ENCODE assay signal across 20 cellular contexts in the genomic region with DNA sequence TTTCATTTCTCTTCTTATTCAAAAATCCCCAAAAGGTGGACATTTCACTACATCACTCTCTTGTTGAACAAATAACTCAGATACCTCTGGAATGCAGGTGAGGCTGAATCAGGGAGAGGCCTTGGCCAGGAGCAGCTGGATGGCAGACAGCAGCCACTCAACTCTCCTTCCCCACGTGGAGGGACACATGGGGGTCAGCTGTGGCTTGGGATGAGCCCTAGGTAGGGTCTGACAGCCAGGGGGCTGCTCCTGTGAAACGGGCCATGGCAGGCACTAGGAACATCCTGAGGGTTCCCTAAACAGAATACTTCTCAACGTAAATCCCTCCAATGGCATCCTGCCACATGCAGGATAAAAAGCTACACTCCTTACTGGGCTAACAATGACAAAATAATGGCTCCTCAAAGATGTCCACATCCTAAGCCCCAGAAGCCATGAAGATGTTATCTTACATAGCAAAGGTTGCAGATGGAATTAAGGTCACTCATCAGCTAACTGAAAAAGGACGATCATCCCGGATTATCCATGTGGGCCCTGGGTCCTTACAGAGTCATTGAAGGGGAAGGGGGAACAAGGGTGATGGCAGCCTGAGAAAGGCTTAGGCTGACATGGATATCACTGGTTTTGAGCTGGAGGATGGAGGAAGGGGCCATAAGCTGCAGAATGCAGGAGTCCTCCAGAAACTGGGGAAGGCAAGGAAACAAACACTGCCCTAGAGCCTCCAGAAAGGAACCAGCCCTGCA. TPM values are rescaled to one million over a fixed set of nuclear protein-coding genes. Genes with fewer than 3 reads are reported as not detected.
"Had no signal": no experiment of that assay in that cellular context is flagged by ENCODE, and none has a peak within 500 bp of the region (broad histone marks: within the 10 kb centered on the region; RNA-seq: fewer than 3 reads in every experiment).

No MANE protein-coding gene starts in this region.

- H3K9me3 ChIP-seq: MG63, SJSA1 had no signal

- H3K27ac ChIP-seq: SJSA1, SK-N-MC had no signal

- H3K27me3 ChIP-seq: MG63, SJSA1 had no signal

- H3K4me3 ChIP-seq: MG63, SJSA1, SK-N-MC had no signal

- H3K36me3 ChIP-seq: MG63, SJSA1 had no signal

- DNase-seq: IMR-90, Karpas-422, KG1, MG63, NCI-H1092, NCI-H1105 treated with DMSO at 0.1 percent for 48 hours, NCI-H1417 treated with DMSO at 0.1 percent for 48 hours, NCI-H146, NCI-H1694 treated with DMSO at 0.1 percent for 48 hours, NCI-H1930, NCI-H2081, NCI-H2107, NCI-H2227 treated with DMSO at 0.1 percent for 48 hours, NCI-H526, Right ventricle myocardium superior, RPMI8226, SIG-M5 had no signal

RNA-seq across cellular contexts. Expression of gene S1PR3, which starts 31.4 kb away (rescaled TPM):
- polyA plus RNA-seq: HepG2 had no signal
